1 cellular context compared by ENCODE assay signal in genomic region chr3:125378762-125379161, GRCh38.
TF ChIP-seq lines count a peak whose summit lies in the region.

No MANE protein-coding gene starts in this region.

TF ChIP-seq in HepG2, 621 proteins besides CTCF, POLR2A, EP300 and RAD21 (continues in another document):
- no peak for TF ChIP-seq NCOA1 (CRISPR knock-in tag; IDR thresholded peaks at IDR 0.05)
- TF ChIP-seq IRF2 (CRISPR knock-in tag; IDR thresholded peaks at IDR 0.05), result no peak
- peak; percentile 31; the same call in 1 of the 2 replicates for TF ChIP-seq HNF4G (IDR thresholded peaks at IDR 0.05; ENCODE audit: borderline replicate concordance, low read depth, low read length)
- TF ChIP-seq HNF4G (CRISPR knock-in tag; IDR thresholded peaks at IDR 0.05; ENCODE audit: borderline replicate concordance, low read depth), result no peak
- no peak for TF ChIP-seq SNAPC4 (CRISPR knock-in tag; IDR thresholded peaks at IDR 0.05)
- no peak for TF ChIP-seq FOXC1 (CRISPR knock-in tag; IDR thresholded peaks at IDR 0.05; ENCODE audit: borderline replicate concordance)
- TF ChIP-seq BATF2 (CRISPR knock-in tag; IDR thresholded peaks at IDR 0.05), result no peak
- no peak for TF ChIP-seq ZNF878 (CRISPR knock-in tag; IDR thresholded peaks at IDR 0.05)
- no peak for TF ChIP-seq USF2 (IDR thresholded peaks at IDR 0.05; ENCODE audit: low read depth, low read length)
- TF ChIP-seq USF2 (CRISPR knock-in tag; IDR thresholded peaks at IDR 0.05; ENCODE audit: borderline replicate concordance), result no peak
- TF ChIP-seq NFRKB (IDR thresholded peaks at IDR 0.05), result no peak
- peak; percentile 33; the same call in 1 of the 2 replicates for TF ChIP-seq PHF21A (CRISPR knock-in tag; IDR thresholded peaks at IDR 0.05)
- no peak for TF ChIP-seq GLMP (CRISPR knock-in tag; IDR thresholded peaks at IDR 0.05; ENCODE audit: borderline replicate concordance)
- TF ChIP-seq KMT2A (CRISPR knock-in tag; IDR thresholded peaks at IDR 0.05), result no peak
- TF ChIP-seq ZNF34 (CRISPR knock-in tag; IDR thresholded peaks at IDR 0.05; ENCODE audit: borderline replicate concordance), result no peak
- TF ChIP-seq ZNF224 (CRISPR knock-in tag; IDR thresholded peaks at IDR 0.05), result no peak
- no peak for TF ChIP-seq ZNF451 (CRISPR knock-in tag; IDR thresholded peaks at IDR 0.05)
- no peak for TF ChIP-seq CHCHD3 (CRISPR knock-in tag; IDR thresholded peaks at IDR 0.05)
- no peak for TF ChIP-seq ZNF263 (CRISPR knock-in tag; IDR thresholded peaks at IDR 0.05)
- no peak for TF ChIP-seq JDP2 (CRISPR knock-in tag; IDR thresholded peaks at IDR 0.05; ENCODE audit: borderline replicate concordance)
- TF ChIP-seq PBX3 (CRISPR knock-in tag; IDR thresholded peaks at IDR 0.05; ENCODE audit: borderline replicate concordance), result no peak
- no peak for TF ChIP-seq SRF (IDR thresholded peaks at IDR 0.05; ENCODE audit: low read depth, low read length)
- TF ChIP-seq ZNF354B (CRISPR knock-in tag; IDR thresholded peaks at IDR 0.05), result no peak
- no peak for TF ChIP-seq ZNF407 (CRISPR knock-in tag; IDR thresholded peaks at IDR 0.05; ENCODE audit: not compliant biosample characterization)
- peak; percentile 97 for TF ChIP-seq PPARG (CRISPR knock-in tag; conservative IDR thresholded peaks at IDR 0.05)
- peak; percentile 64 for TF ChIP-seq NR2F6 (IDR thresholded peaks at IDR 0.05)
- 0 out of 2 replicates have a peak, but pooled peaks have one; percentile 8 for TF ChIP-seq NR2F6 (CRISPR knock-in tag; IDR thresholded peaks at IDR 0.05)
- TF ChIP-seq ZNF589 (CRISPR knock-in tag; conservative IDR thresholded peaks at IDR 0.05), result no peak
- TF ChIP-seq NR2F1 (CRISPR knock-in tag; IDR thresholded peaks at IDR 0.05), result 0 out of 4 replicates have a peak, but pooled peaks of 1 of the 2 experiments have one; percentile 20
- no peak for TF ChIP-seq STAT6 (CRISPR knock-in tag; IDR thresholded peaks at IDR 0.05; ENCODE audit: borderline replicate concordance)
- peak; percentile 63; the same call in 1 of the 2 replicates for TF ChIP-seq RXRB (CRISPR knock-in tag; IDR thresholded peaks at IDR 0.05; ENCODE audit: borderline replicate concordance)
- TF ChIP-seq ZNF839 (CRISPR knock-in tag; IDR thresholded peaks at IDR 0.05; ENCODE audit: borderline replicate concordance), result no peak
- no peak for TF ChIP-seq BORCS8-MEF2B (CRISPR knock-in tag; IDR thresholded peaks at IDR 0.05)
- no peak for TF ChIP-seq ZNF704 (CRISPR knock-in tag; IDR thresholded peaks at IDR 0.05; ENCODE audit: borderline replicate concordance)
- TF ChIP-seq KLF12 (CRISPR knock-in tag; IDR thresholded peaks at IDR 0.05; ENCODE audit: borderline replicate concordance), result no peak
- TF ChIP-seq PAF1 (CRISPR knock-in tag; IDR thresholded peaks at IDR 0.05), result no peak
- TF ChIP-seq SETDB1 (CRISPR knock-in tag; IDR thresholded peaks at IDR 0.05; ENCODE audit: borderline replicate concordance), result no peak
- TF ChIP-seq ZMAT3 (CRISPR knock-in tag; conservative IDR thresholded peaks at IDR 0.05), result no peak
- TF ChIP-seq SAFB2 (CRISPR knock-in tag; IDR thresholded peaks at IDR 0.05; ENCODE audit: borderline replicate concordance, low read depth), result no peak
- no peak for TF ChIP-seq CHD4 (IDR thresholded peaks at IDR 0.05; ENCODE audit: borderline replicate concordance, low read length)
- no peak for TF ChIP-seq HMGA1 (CRISPR knock-in tag; conservative IDR thresholded peaks at IDR 0.05)
- TF ChIP-seq NR1H2 (CRISPR knock-in tag; IDR thresholded peaks at IDR 0.05; ENCODE audit: borderline replicate concordance, low read depth), result no peak
